2 cellular contexts compared by ENCODE assay signal in the genomic region with DNA sequence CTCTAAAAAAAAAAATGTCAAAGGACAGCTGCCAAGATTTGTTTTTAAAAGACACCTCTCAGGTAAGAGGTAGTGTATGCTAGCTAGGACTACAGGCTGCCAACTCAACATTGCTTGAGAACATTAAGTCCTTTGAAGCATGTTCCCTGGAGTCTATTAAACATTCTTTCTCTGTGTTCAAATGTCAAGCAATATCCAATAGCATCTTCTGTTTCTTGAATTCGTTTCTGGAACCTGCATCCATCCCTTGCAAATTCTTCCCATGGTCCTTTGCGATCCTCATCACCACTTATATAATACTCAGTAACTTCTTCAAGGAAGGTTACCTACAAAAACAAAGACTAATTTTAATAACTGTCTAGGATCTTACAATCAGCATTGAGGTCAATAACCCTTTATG.
TF ChIP-seq lines count a peak whose summit lies in the region.

No MANE protein-coding gene starts in this region.

TF ChIP-seq in HEK293, 187 proteins besides CTCF, POLR2A, EP300 and RAD21:
- TF ChIP-seq GLIS2 (tag by site-specific recombination; IDR thresholded peaks at IDR 0.05) (no peak), ZNF76 (tag by site-specific recombination; IDR thresholded peaks at IDR 0.05; ENCODE audit: borderline replicate concordance, low read depth) (peak; percentile 52; the same call in 1 of the 2 replicates), ZBTB48 (tag by site-specific recombination; IDR thresholded peaks at IDR 0.05) (peak; percentile 56; the same call in 1 of the 2 replicates)

TF ChIP-seq in K562, 482 proteins besides CTCF, POLR2A, EP300 and RAD21:
- TF ChIP-seq RBFOX2 (IDR thresholded peaks at IDR 0.05; ENCODE audit: low read depth, low read length) (peak; percentile 48; the same call in 1 of the 2 replicates), YBX1 (IDR thresholded peaks at IDR 0.05) (no peak), BACH1 (tag; IDR thresholded peaks at IDR 0.05) (0 out of 2 replicates have a peak, but pooled peaks have one; percentile 9)
